8 cellular contexts compared by ENCODE assay signal in the genomic region with DNA sequence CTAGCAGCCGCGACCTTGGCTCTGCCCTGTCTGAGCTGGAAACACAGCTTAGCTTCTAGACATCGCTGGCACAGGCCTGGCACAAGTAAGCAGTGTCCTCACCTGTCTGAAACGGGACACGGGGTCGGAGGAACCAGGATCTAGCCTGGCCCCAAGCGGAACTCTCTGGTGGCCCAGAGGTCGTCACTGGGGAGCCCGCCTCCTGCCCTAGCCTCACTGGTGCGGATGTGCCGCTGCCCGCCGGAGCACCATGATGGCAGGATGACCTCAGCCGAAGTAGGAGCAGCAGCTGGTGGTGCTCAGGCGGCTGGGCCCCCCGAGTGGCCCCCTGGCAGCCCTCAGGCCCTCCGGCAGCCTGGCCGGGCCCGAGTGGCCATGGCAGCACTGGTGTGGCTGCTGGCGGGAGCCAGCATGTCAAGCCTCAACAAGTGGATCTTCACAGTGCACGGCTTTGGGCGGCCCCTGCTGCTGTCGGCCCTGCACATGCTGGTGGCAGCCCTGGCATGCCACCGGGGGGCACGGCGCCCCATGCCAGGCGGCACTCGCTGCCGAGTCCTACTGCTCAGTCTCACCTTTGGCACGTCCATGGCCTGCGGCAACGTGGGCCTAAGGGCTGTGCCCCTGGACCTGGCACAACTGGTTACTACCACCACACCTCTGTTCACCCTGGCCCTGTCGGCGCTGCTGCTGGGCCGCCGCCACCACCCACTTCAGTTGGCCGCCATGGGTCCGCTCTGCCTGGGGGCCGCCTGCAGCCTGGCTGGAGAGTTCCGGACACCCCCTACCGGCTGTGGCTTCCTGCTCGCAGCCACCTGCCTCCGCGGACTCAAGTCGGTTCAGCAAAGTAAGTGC. TPM values are rescaled to one million over a fixed set of nuclear protein-coding genes. Genes with fewer than 3 reads are reported as not detected.
DNase-seq lines count a peak whose midpoint lies in the region; ATAC-seq and TF ChIP-seq lines count a peak whose summit lies in the region.

No MANE protein-coding gene starts in this region.

- no peaks in the 10 kb centered on the region for H3K9me2 ChIP-seq in Karpas-422 (replicated peaks; ENCODE audit: insufficient read depth, low read length)

- peak overlapping the region; percentile 79 for H3K27ac ChIP-seq in CD4-positive, alpha-beta memory T cell (ENCODE audit: low read depth, low read length)
- H3K27ac ChIP-seq in Karpas-422 (ENCODE audit: low read length) (no peak overlapping the region), heart right ventricle (peak overlapping the region in 9 of 10 donors; percentile 88 to 97 (median 91))

- H3K4me2 ChIP-seq in Karpas-422 (ENCODE audit: low read depth, low read length, poor library complexity, severe bottlenecking) = peak overlapping the region; percentile 99

- ATAC-seq in heart right ventricle = peak in 2 of 8 donors; percentile 1 to 15

- H3K4me3 ChIP-seq in CD4-positive, alpha-beta memory T cell (ENCODE audit: low read length in 2 of 2) = peak overlapping the region; percentile 57 to 81
- H3K4me3 ChIP-seq in Karpas-422 (ENCODE audit: low read length) (peak overlapping the region; percentile 90), heart right ventricle (peak overlapping the region; percentile 52 to 91 (median 74))

- H3K4me1 ChIP-seq in CD4-positive, alpha-beta memory T cell (ENCODE audit: insufficient read depth, low read length) = peaks cover 34% of the 10 kb centered on the region
- H3K4me1 ChIP-seq in Karpas-422 (ENCODE audit: low read length) (peaks cover 23% of the 10 kb centered on the region), heart right ventricle (peaks cover 16 to 49% (median 39%) of the 10 kb centered on the region in 9 donors)

- CTCF ChIA-PET in CD4-positive, alpha-beta memory T cell (lab: Charles Lee; ENCODE audit: partially characterized antibody) = interaction anchor here (1.0 to 4.2 kb wide), 14 partner anchors 9 to 593 kb away, joined by 3 to 79 read pairs (median 16); a partner anchor contains a TSS
- CTCF ChIA-PET in activated naive CD4-positive, alpha-beta T cell treated with anti-CD3 and anti-CD28 coated beads, Interleukin-2, amount 10 ng/mL, durations not matched to agents 7 days and 5 days (lab: Charles Lee) = interaction anchor here (0.6 to 4.8 kb wide), 8 partner anchors 13 to 235 kb away, joined by 3 to 190 read pairs (median 6); no protein-coding TSS in a partner anchor

- peaks cover 1 to 5% of the 10 kb centered on the region in 2 donors for H3K36me3 Mint-ChIP-seq in CD4-positive, alpha-beta memory T cell
- no peaks in the 10 kb centered on the region for H3K36me3 Mint-ChIP-seq in activated naive CD4-positive, alpha-beta T cell treated with anti-CD3 and anti-CD28 coated beads, Interleukin-2, amount 10 ng/mL, durations not matched to agents 7 days and 5 days

- H3K79me2 ChIP-seq in Karpas-422 (ENCODE audit: low read length) = no peaks in the 10 kb centered on the region

- peak overlapping the region; percentile 99 for H2AFZ ChIP-seq in Karpas-422 (ENCODE audit: low read length)

- peaks cover 0 to 2% (median 0%) of the 10 kb centered on the region in 8 donors for H3K9me3 Mint-ChIP-seq in CD4-positive, alpha-beta memory T cell
- H3K9me3 Mint-ChIP-seq in activated naive CD4-positive, alpha-beta T cell treated with anti-CD3 and anti-CD28 coated beads, Interleukin-2, amount 10 ng/mL, durations not matched to agents 7 days and 5 days = no peaks in the 10 kb centered on the region

- no peaks in the 10 kb centered on the region; the same call in 1 of the 2 replicates for H4K20me1 ChIP-seq in Karpas-422 (ENCODE audit: insufficient read depth, low read depth, low read length)

- WGBS in heart right ventricle, 2 donors = 53 to 61% methylated on average over 45 of the region's 45 CpGs

- POLR2A ChIA-PET in CD4-positive, alpha-beta memory T cell (lab: Charles Lee; ENCODE audit: partially characterized antibody) = interaction anchor here (1.2 to 3.1 kb wide), 10 partner anchors 13 to 471 kb away, joined by 4 to 33 read pairs (median 11); a partner anchor contains a TSS

- H3K36me3 ChIP-seq in CD4-positive, alpha-beta memory T cell (ENCODE audit: insufficient read depth, low read length) = no peaks in the 10 kb centered on the region
- H3K36me3 ChIP-seq in Karpas-422 (ENCODE audit: insufficient read depth, low read length) = no peaks in the 10 kb centered on the region
- H3K36me3 ChIP-seq in heart right ventricle = no peaks in the 10 kb centered on the region

- peak overlapping the region; percentile 83 to 93 (median 88) for H3K4me3 Mint-ChIP-seq in CD4-positive, alpha-beta memory T cell
- H3K4me3 Mint-ChIP-seq in activated naive CD4-positive, alpha-beta T cell treated with anti-CD3 and anti-CD28 coated beads, Interleukin-2, amount 10 ng/mL, durations not matched to agents 7 days and 5 days = peak overlapping the region; percentile 77

- peak overlapping the region; percentile 81 for H3K9ac ChIP-seq in Karpas-422 (ENCODE audit: low read length)

- TF ChIP-seq CTCF in heart right ventricle (IDR thresholded peaks at IDR 0.05) = no peak

- intact Hi-C loops in CD4-positive, alpha-beta memory T cell (cut with micrococcal nuclease) = loop anchor here (5.0 kb wide), 1 partner anchor 711 kb away; a partner anchor contains a TSS
- intact Hi-C loops in heart right ventricle (cut with DNase I) (loop anchor here in 5 of 10 donors (5.0 to 10.0 kb wide), 4 partner anchors 121 to 508 kb away; a partner anchor contains a TSS), posterior vena cava (cut with DNase I) (no loop called here)

- peak in 1 of 5 donors; percentile 25 for DNase-seq in CD4-positive, alpha-beta memory T cell
- DNase-seq in Karpas-422 = peak; percentile 62
- peak; percentile 41 for DNase-seq in activated naive CD4-positive, alpha-beta T cell treated with anti-CD3 and anti-CD28 coated beads, Interleukin-2, amount 10 ng/mL, durations not matched to agents 7 days and 5 days
- DNase-seq in heart right ventricle = peak in 1 of 2 donors; percentile 27
- DNase-seq in posterior vena cava (ENCODE audit: low spot score) = peak; percentile 81
- no peak for DNase-seq in medulla oblongata (ENCODE audit: extremely low spot score)
- DNase-seq in NCI-H1092 (lab: John Stamatoyannopoulos, UW) = no peak
- DNase-seq in glomerular visceral epithelial cell (ENCODE audit: extremely low spot score) = no peak

- peaks cover 10 to 29% (median 16%) of the 10 kb centered on the region in 4 donors for H3K4me1 Mint-ChIP-seq in CD4-positive, alpha-beta memory T cell
- peaks cover 27% of the 10 kb centered on the region for H3K4me1 Mint-ChIP-seq in activated naive CD4-positive, alpha-beta T cell treated with anti-CD3 and anti-CD28 coated beads, Interleukin-2, amount 10 ng/mL, durations not matched to agents 7 days and 5 days

- H3K27me3 ChIP-seq in CD4-positive, alpha-beta memory T cell (ENCODE audit: insufficient read depth, low read length) = no peaks in the 10 kb centered on the region
- H3K27me3 ChIP-seq in Karpas-422 (ENCODE audit: low read length) = no peaks in the 10 kb centered on the region
- H3K27me3 ChIP-seq in heart right ventricle = no peaks in the 10 kb centered on the region

- H3K27me3 Mint-ChIP-seq in CD4-positive, alpha-beta memory T cell = no peaks in the 10 kb centered on the region
- H3K27me3 Mint-ChIP-seq in activated naive CD4-positive, alpha-beta T cell treated with anti-CD3 and anti-CD28 coated beads, Interleukin-2, amount 10 ng/mL, durations not matched to agents 7 days and 5 days = no peaks in the 10 kb centered on the region

- no peaks in the 10 kb centered on the region for H3K9me3 ChIP-seq in CD4-positive, alpha-beta memory T cell (ENCODE audit: control insufficient read depth in 1 of 2, low read length in 2 of 2)
- H3K9me3 ChIP-seq in Karpas-422 (ENCODE audit: low read length) (no peaks in the 10 kb centered on the region), heart right ventricle (no peaks in the 10 kb centered on the region)

- peak overlapping the region; percentile 53 to 98 (median 85) for H3K27ac Mint-ChIP-seq in CD4-positive, alpha-beta memory T cell
- no peak overlapping the region for H3K27ac Mint-ChIP-seq in activated naive CD4-positive, alpha-beta T cell treated with anti-CD3 and anti-CD28 coated beads, Interleukin-2, amount 10 ng/mL, durations not matched to agents 7 days and 5 days

RNA-seq across cellular contexts. Expression of a gene that starts 0.9 kb away (rescaled TPM):
- 1 to 10 TPM; 2.9 to 3.0 TPM for total RNA-seq in CD4-positive, alpha-beta memory T cell
- under 1 TPM; 0.61 to 1.00 TPM for polyA plus RNA-seq in CD4-positive, alpha-beta memory T cell
- 0.97 and 1.2 TPM in 2 replicates for total RNA-seq in Karpas-422 (2014; rRNA removed; shearing (Covaris generic); ENCODE audit: low replicate concordance)
- total RNA-seq in heart right ventricle (1 to 10 TPM; 1.8 to 6.0 (median 3.1) TPM), posterior vena cava (1 to 10 TPM; 4.4 to 7.8 TPM)
- 1 to 10 TPM; 3.3 to 3.8 TPM for polyA plus RNA-seq in heart right ventricle

RNA-seq across cellular contexts. Expression of a gene that starts 29.5 kb away (rescaled TPM):
- total RNA-seq in CD4-positive, alpha-beta memory T cell = 1 to 10 TPM in 1 of 2 experiments, under 1 TPM in 1; 0.93 to 1.2 TPM
- 1 to 10 TPM; 1.1 to 2.3 TPM for polyA plus RNA-seq in CD4-positive, alpha-beta memory T cell
- 0.18 and 0.93 TPM in 2 replicates for total RNA-seq in Karpas-422 (2014; rRNA removed; shearing (Covaris generic); ENCODE audit: low replicate concordance)
- 10 to 100 TPM in 9 of 10 donors, 1 to 10 TPM in 1; 8.9 to 46.8 (median 14.8) TPM for total RNA-seq in heart right ventricle
- 10 to 100 TPM; 11.7 to 17.4 TPM for polyA plus RNA-seq in heart right ventricle
- total RNA-seq in posterior vena cava = 10 to 100 TPM; 23.4 to 47.3 TPM

RNA-seq across cellular contexts. Expression of a gene that starts 31.2 kb away (rescaled TPM):
- 10 to 100 TPM; 16.8 to 16.9 TPM for total RNA-seq in CD4-positive, alpha-beta memory T cell
- 10 to 100 TPM; 12.4 to 14.4 TPM for polyA plus RNA-seq in CD4-positive, alpha-beta memory T cell
- total RNA-seq in Karpas-422 (2014; rRNA removed; shearing (Covaris generic); ENCODE audit: low replicate concordance) = 6.3 and 11.2 TPM in 2 replicates
- total RNA-seq in heart right ventricle (1 to 10 TPM; 1.5 to 6.3 (median 2.8) TPM), posterior vena cava (1 to 10 TPM; 6.9 to 8.5 TPM)
- polyA plus RNA-seq in heart right ventricle = 1 to 10 TPM; 1.6 to 2.3 TPM

RNA-seq across cellular contexts. Expression of a gene that starts 44.7 kb away (rescaled TPM):
- 10 to 100 TPM; 50.1 to 51.6 TPM for total RNA-seq in CD4-positive, alpha-beta memory T cell
- polyA plus RNA-seq in CD4-positive, alpha-beta memory T cell = 10 to 100 TPM; 41.3 to 48.7 TPM
- total RNA-seq in Karpas-422 (2014; rRNA removed; shearing (Covaris generic); ENCODE audit: low replicate concordance) = 93.6 and 110 TPM in 2 replicates
- 10 to 100 TPM; 16.3 to 31.3 (median 24.5) TPM for total RNA-seq in heart right ventricle
- polyA plus RNA-seq in heart right ventricle = 10 to 100 TPM; 26.2 to 51.7 TPM
- 10 to 100 TPM; 37.9 to 48.2 TPM for total RNA-seq in posterior vena cava

RNA-seq across cellular contexts. Expression of a gene that starts 58.2 kb away (rescaled TPM):
- 1 to 10 TPM; 1.1 to 1.3 TPM for total RNA-seq in CD4-positive, alpha-beta memory T cell
- polyA plus RNA-seq in CD4-positive, alpha-beta memory T cell = under 1 TPM; 0.39 to 0.44 TPM
- total RNA-seq in Karpas-422 (2014; rRNA removed; shearing (Covaris generic); ENCODE audit: low replicate concordance) = 0.07 and 0.14 TPM in 2 replicates
- total RNA-seq in heart right ventricle = 10 to 100 TPM in 8 of 10 donors, 1 to 10 TPM in 2; 6.7 to 20.1 (median 14.9) TPM
- polyA plus RNA-seq in heart right ventricle = 1 to 10 TPM in 1 of 2 donors, under 1 TPM in 1; 0.84 to 5.0 TPM
- 1 to 10 TPM; 2.1 to 2.6 TPM for total RNA-seq in posterior vena cava

Comparison
In these comparisons a context has a peak if more than half of its experiments do, and no peak if none do; other contexts are left out.
1. DNase-seq: peak in Karpas-422 (single experiment), activated naive CD4-positive, alpha-beta T cell treated with anti-CD3 and anti-CD28 coated beads, Interleukin-2, amount 10 ng/mL, durations not matched to agents 7 days and 5 days (single experiment) and posterior vena cava (single experiment); none in medulla oblongata (single experiment), NCI-H1092 (single experiment) and glomerular visceral epithelial cell (single experiment).
2. Peak in every context shown above with its lines, with median percentiles within 50 percentile points of each other: H3K4me3 ChIP-seq.